Comparison of ENCODE assay signal across 8 cellular contexts in genomic region chr19:18428837-18429674, GRCh38. TPM values are rescaled to one million over a fixed set of nuclear protein-coding genes. Genes with fewer than 3 reads are reported as not detected.
DNase-seq lines count a peak whose midpoint lies in the region; ATAC-seq and TF ChIP-seq lines count a peak whose summit lies in the region.

No MANE protein-coding gene starts in this region.

- H3K27me3 Mint-ChIP-seq in activated CD8-positive, alpha-beta T cell treated with anti-CD3 and anti-CD28 coated beads, Interleukin-2, amount 10 ng/mL, durations not matched to agents 7 days and 5 days (ENCODE audit: low read depth) = no peaks in the 10 kb centered on the region

- no peak overlapping the region for H2BK120ac ChIP-seq in mesendoderm (ENCODE audit: low read depth, low read length)

- no peak overlapping the region for H2BK15ac ChIP-seq in mesendoderm (replicated peaks; ENCODE audit: low read depth)

- no peaks in the 10 kb centered on the region for H3K79me2 ChIP-seq in mesendoderm (ENCODE audit: control insufficient read depth, insufficient read depth, low read length)

- H3K27ac Mint-ChIP-seq in activated CD8-positive, alpha-beta T cell treated with anti-CD3 and anti-CD28 coated beads, Interleukin-2, amount 10 ng/mL, durations not matched to agents 7 days and 5 days = peak overlapping the region; percentile 88

- peaks cover 68% of the 10 kb centered on the region for H3K4me1 Mint-ChIP-seq in activated CD8-positive, alpha-beta T cell treated with anti-CD3 and anti-CD28 coated beads, Interleukin-2, amount 10 ng/mL, durations not matched to agents 7 days and 5 days (ENCODE audit: low read depth)

- peak; percentile 62 for ATAC-seq in HG02623 (IDR thresholded peaks at IDR 0.05; ENCODE audit: unreplicated experiment)
- ATAC-seq in activated CD8-positive, alpha-beta T cell treated with anti-CD3 and anti-CD28 coated beads, Interleukin-2, amount 10 ng/mL, durations not matched to agents 7 days and 5 days = peak; percentile 82

- TF ChIP-seq CTCF in lower leg skin (IDR thresholded peaks at IDR 0.05) = no peak

- H3K9me3 Mint-ChIP-seq in activated CD8-positive, alpha-beta T cell treated with anti-CD3 and anti-CD28 coated beads, Interleukin-2, amount 10 ng/mL, durations not matched to agents 7 days and 5 days (ENCODE audit: insufficient read depth) = no peaks in the 10 kb centered on the region

- no peak overlapping the region for H3K23ac ChIP-seq in mesendoderm (ENCODE audit: low read length)

- no peaks in the 10 kb centered on the region for H3K27me3 ChIP-seq in mesendoderm (ENCODE audit: insufficient read depth, low read length, poor library complexity)

- H2BK5ac ChIP-seq in mesendoderm (ENCODE audit: low read length) = no peak overlapping the region

- H3K4me3 ChIP-seq in mesendoderm (ENCODE audit: low read length) = no peak overlapping the region
- H3K4me3 ChIP-seq in lower leg skin (ENCODE audit: low read depth, poor library complexity, severe bottlenecking) = no peak overlapping the region

- H3K79me1 ChIP-seq in mesendoderm (ENCODE audit: low read length) = no peaks in the 10 kb centered on the region

- H3K9ac ChIP-seq in mesendoderm (ENCODE audit: low read length) = peak overlapping the region; percentile 69

- H3K4ac ChIP-seq in mesendoderm (ENCODE audit: low read depth, low read length) = peak overlapping the region; percentile 5

- H3K36me3 Mint-ChIP-seq in activated CD8-positive, alpha-beta T cell treated with anti-CD3 and anti-CD28 coated beads, Interleukin-2, amount 10 ng/mL, durations not matched to agents 7 days and 5 days (ENCODE audit: low read depth) = peaks cover 15% of the 10 kb centered on the region

- peak overlapping the region; percentile 67 for H3K4me3 Mint-ChIP-seq in activated CD8-positive, alpha-beta T cell treated with anti-CD3 and anti-CD28 coated beads, Interleukin-2, amount 10 ng/mL, durations not matched to agents 7 days and 5 days

- peak overlapping the region; percentile 22 for H3K18ac ChIP-seq in mesendoderm (ENCODE audit: low read length)

- H3K27ac ChIP-seq in mesendoderm (ENCODE audit: low read depth, low read length) = peak overlapping the region; percentile 79

- no peak overlapping the region for H4K5ac ChIP-seq in mesendoderm (ENCODE audit: low read length)

- intact Hi-C loops in lower leg skin (cut with DNase I; ENCODE audit: low total_unique reads) = no loop called here

- DNase-seq in GM03348 (ENCODE audit: low spot score) (peak; percentile 79), NCI-H2171 treated with DMSO at 0.1 percent for 48 hours (lab: John Stamatoyannopoulos, UW) (peak; percentile 84), mesendoderm (peak; percentile 97), lower leg skin (ENCODE audit: low spot score in 2 of 2) (no peak)
- DNase-seq in activated CD8-positive, alpha-beta T cell treated with anti-CD3 and anti-CD28 coated beads, Interleukin-2, amount 10 ng/mL, durations not matched to agents 7 days and 5 days = peak; percentile 91
- peak; percentile 78 for DNase-seq in effector CD8-positive, alpha-beta T cell (lab: John Stamatoyannopoulos, UW)
- peak; percentile 55 to 66 for DNase-seq in stimulated activated CD8-positive, alpha-beta memory T cell treated with anti-CD3 and anti-CD28 coated beads, Interleukin-4, amount 100 ng/mL, for 4 hours (ENCODE audit: low read depth in 2 of 2, low spot score in 1 of 2)

- H3K36me3 ChIP-seq in mesendoderm (ENCODE audit: control insufficient read depth, insufficient read depth, low read length) = no peaks in the 10 kb centered on the region

- CTCF ChIA-PET in activated CD8-positive, alpha-beta T cell treated with anti-CD3 and anti-CD28 coated beads, Interleukin-2, amount 10 ng/mL, durations not matched to agents 7 days and 5 days (lab: Charles Lee) = interaction anchor here (1.5 to 2.2 kb wide), 2 partner anchors 9 to 40 kb away, joined by 3 to 10 read pairs; partner anchors contain the start of gene SSBP4

- POLR2A ChIA-PET in activated CD8-positive, alpha-beta T cell treated with anti-CD3 and anti-CD28 coated beads, Interleukin-2, amount 10 ng/mL, durations not matched to agents 7 days and 5 days (lab: Charles Lee) = interaction anchor here (0.9 to 1.5 kb wide), 3 partner anchors 9 to 12 kb away, joined by 4 to 5 read pairs (median 5); no protein-coding TSS in a partner anchor

- WGBS in mesendoderm (ENCODE audit: extremely low coverage, insufficient coverage, low lambda C conversion rate) = no CpG with 5 or more reads among the region's 76 CpGs
- WGBS in lower leg skin, 2 donors = 39 to 48% methylated on average over 17 to 69 of the region's 76 CpGs

- H3K4me1 ChIP-seq in mesendoderm (ENCODE audit: control insufficient read depth, low read depth, low read length) = peaks cover 2% of the 10 kb centered on the region

- H3K4me2 ChIP-seq in mesendoderm (ENCODE audit: low read length) = peak overlapping the region; percentile 68

- H4K8ac ChIP-seq in mesendoderm (ENCODE audit: low read depth, low read length) = no peak overlapping the region

- peak overlapping the region; percentile 90 for H3K56ac ChIP-seq in mesendoderm (ENCODE audit: low read length)

- TF ChIP-seq POLR2A in lower leg skin (IDR thresholded peaks at IDR 0.05) = no peak

- no peak overlapping the region for H2AK5ac ChIP-seq in mesendoderm (ENCODE audit: low read length)

RNA-seq across cellular contexts. Expression of gene ISYNA1, which starts 8.9 kb away (rescaled TPM):
- total RNA-seq in activated CD8-positive, alpha-beta T cell treated with anti-CD3 and anti-CD28 coated beads, Interleukin-2, amount 10 ng/mL, durations not matched to agents 7 days and 5 days = 10 to 100 TPM; 26.7 to 33.5 TPM
- 76.6 TPM for polyA plus RNA-seq in mesendoderm (2013, experiment 1 of 2)
- polyA plus RNA-seq in mesendoderm (2013, experiment 2 of 2) = 79.2 TPM
- 10 to 100 TPM; 16.9 to 29.9 (median 22.3) TPM for total RNA-seq in lower leg skin

RNA-seq across cellular contexts. Expression of gene SSBP4, which starts 9.9 kb away (rescaled TPM):
- total RNA-seq in activated CD8-positive, alpha-beta T cell treated with anti-CD3 and anti-CD28 coated beads, Interleukin-2, amount 10 ng/mL, durations not matched to agents 7 days and 5 days = 100 to 1,000 TPM; 198 to 204 TPM
- 35.0 TPM for polyA plus RNA-seq in mesendoderm (2013, experiment 1 of 2)
- polyA plus RNA-seq in mesendoderm (2013, experiment 2 of 2) = 35.5 TPM
- 10 to 100 TPM; 28.8 to 42.0 (median 36.0) TPM for total RNA-seq in lower leg skin

RNA-seq across cellular contexts. Expression of gene LRRC25, which starts 31.6 kb away (rescaled TPM):
- under 1 TPM; 0.53 to 0.68 TPM for total RNA-seq in activated CD8-positive, alpha-beta T cell treated with anti-CD3 and anti-CD28 coated beads, Interleukin-2, amount 10 ng/mL, durations not matched to agents 7 days and 5 days
- polyA plus RNA-seq in mesendoderm (2013, experiment 1 of 2) = not detected
- polyA plus RNA-seq in mesendoderm (2013, experiment 2 of 2) = 0.03 TPM
- total RNA-seq in lower leg skin = 1 to 10 TPM in 3 of 4 donors, not detected in 1; 1.2 to 3.4 (median 2.2) TPM

RNA-seq across cellular contexts. Expression of gene GDF15, which starts 43.1 kb away (rescaled TPM):
- not detected for total RNA-seq in activated CD8-positive, alpha-beta T cell treated with anti-CD3 and anti-CD28 coated beads, Interleukin-2, amount 10 ng/mL, durations not matched to agents 7 days and 5 days
- 2.1 TPM for polyA plus RNA-seq in mesendoderm (2013, experiment 1 of 2)
- polyA plus RNA-seq in mesendoderm (2013, experiment 2 of 2) = 1.8 TPM
- total RNA-seq in lower leg skin = 1 to 10 TPM in 2 of 4 donors, under 1 TPM in 1, not detected in 1; 0.49 to 5.1 (median 4.5) TPM

Comparison
In these comparisons a context has a peak if more than half of its experiments do, and no peak if none do; other contexts are left out.
1. DNase-seq: peak in GM03348 (single experiment), NCI-H2171 treated with DMSO at 0.1 percent for 48 hours (single experiment), activated CD8-positive, alpha-beta T cell treated with anti-CD3 and anti-CD28 coated beads, Interleukin-2, amount 10 ng/mL, durations not matched to agents 7 days and 5 days (single experiment), effector CD8-positive, alpha-beta T cell (single experiment), mesendoderm (single experiment) and stimulated activated CD8-positive, alpha-beta memory T cell treated with anti-CD3 and anti-CD28 coated beads, Interleukin-4, amount 100 ng/mL, for 4 hours (2 of 2); none in lower leg skin (0 of 2).
2. RNA of gene SSBP4, which starts 9.9 kb away (total RNA-seq): 198 to 204 TPM in activated CD8-positive, alpha-beta T cell treated with anti-CD3 and anti-CD28 coated beads, Interleukin-2, amount 10 ng/mL, durations not matched to agents 7 days and 5 days; 28.8 to 42.0 TPM in lower leg skin; every median in the first group is over 4 times any median in the second.